16 cellular contexts compared by ENCODE assay signal in genomic region chr15:78060232-78060631, GRCh38. TPM values are rescaled to one million over a fixed set of nuclear protein-coding genes. Genes with fewer than 3 reads are reported as not detected.
DNase-seq lines count a peak whose midpoint lies in the region; ATAC-seq and TF ChIP-seq lines count a peak whose summit lies in the region.
"Had no signal": no experiment of that assay in that cellular context is flagged by ENCODE, and none has a peak within 500 bp of the region (broad histone marks: within the 10 kb centered on the region; RNA-seq: fewer than 3 reads in every experiment).

No MANE protein-coding gene starts in this region.

- intact Hi-C loops in CD4-positive, alpha-beta T cell (cut with DNase I, micrococcal nuclease): no loop called here
- intact Hi-C loops in naive thymus-derived CD4-positive, alpha-beta T cell (cut with micrococcal nuclease): no loop called here
- intact Hi-C loops in left ventricle myocardium superior (cut with micrococcal nuclease): no loop called here

- H3K27me3 Mint-ChIP-seq in CD4-positive, alpha-beta T cell: no peaks in the 10 kb centered on the region
- H3K27me3 Mint-ChIP-seq in activated T-cell treated with anti-CD3 and anti-CD28 coated beads, Interleukin-2, amount 50 U/mL, for 72 hours (ENCODE audit: low read depth): no peaks in the 10 kb centered on the region
- no peaks in the 10 kb centered on the region for H3K27me3 Mint-ChIP-seq in naive thymus-derived CD4-positive, alpha-beta T cell

- H3K36me3 Mint-ChIP-seq in CD4-positive, alpha-beta T cell (ENCODE audit: low read depth): no peaks in the 10 kb centered on the region
- no peaks in the 10 kb centered on the region for H3K36me3 Mint-ChIP-seq in activated T-cell treated with anti-CD3 and anti-CD28 coated beads, Interleukin-2, amount 50 U/mL, for 72 hours (ENCODE audit: insufficient read depth in 2 of 2)
- H3K36me3 Mint-ChIP-seq in naive thymus-derived CD4-positive, alpha-beta T cell: peaks cover 0 to 3% (median 0%) of the 10 kb centered on the region in 5 donors

- ATAC-seq in CD4-positive, alpha-beta T cell (ENCODE audit: poor library complexity): no peak
- ATAC-seq in activated T-cell treated with anti-CD3 and anti-CD28 coated beads, Interleukin-2, amount 50 U/mL, for 72 hours (replicated peaks in 1 of 2): peak; percentile 59 to 71
- ATAC-seq in naive thymus-derived CD4-positive, alpha-beta T cell: no peak
- ATAC-seq in left ventricle myocardium superior (no peak), HG03045 (IDR thresholded peaks at IDR 0.05; ENCODE audit: unreplicated experiment) (no peak)

- peak overlapping the region; percentile 65 for H3K4me3 Mint-ChIP-seq in CD4-positive, alpha-beta T cell
- H3K4me3 Mint-ChIP-seq in activated T-cell treated with anti-CD3 and anti-CD28 coated beads, Interleukin-2, amount 50 U/mL, for 72 hours: peak overlapping the region; percentile 7 to 37
- peak overlapping the region in 6 of 10 donors; percentile 7 to 69 (median 16) for H3K4me3 Mint-ChIP-seq in naive thymus-derived CD4-positive, alpha-beta T cell

- TF ChIP-seq CTCF in 22Rv1 (IDR thresholded peaks at IDR 0.05): no peak
- TF ChIP-seq CTCF in CD4-positive, alpha-beta T cell (IDR thresholded peaks at IDR 0.05): no peak

- peaks cover 60 to 80% of the 10 kb centered on the region in 2 donors for H3K4me1 ChIP-seq in naive thymus-derived CD4-positive, alpha-beta T cell (ENCODE audit: control insufficient read depth in 2 of 2, insufficient read depth in 2 of 2, low read length in 2 of 2)

- no peaks in the 10 kb centered on the region for H3K9me3 ChIP-seq in CD4-positive, alpha-beta T cell (ENCODE audit: control insufficient read depth, low read length)
- H3K9me3 ChIP-seq in naive thymus-derived CD4-positive, alpha-beta T cell (ENCODE audit: control insufficient read depth in 2 of 3, low read length in 3 of 3): no peaks in the 10 kb centered on the region

- no peaks in the 10 kb centered on the region for H3K27me3 ChIP-seq in CD4-positive, alpha-beta T cell (ENCODE audit: control insufficient read depth, insufficient read depth, low read length)
- H3K27me3 ChIP-seq in naive thymus-derived CD4-positive, alpha-beta T cell (ENCODE audit: control insufficient read depth in 2 of 2, insufficient read depth in 2 of 2, low read length in 2 of 2): no peaks in the 10 kb centered on the region

- H3K9me3 Mint-ChIP-seq in CD4-positive, alpha-beta T cell: no peaks in the 10 kb centered on the region
- no peaks in the 10 kb centered on the region for H3K9me3 Mint-ChIP-seq in activated T-cell treated with anti-CD3 and anti-CD28 coated beads, Interleukin-2, amount 50 U/mL, for 72 hours
- no peaks in the 10 kb centered on the region for H3K9me3 Mint-ChIP-seq in naive thymus-derived CD4-positive, alpha-beta T cell

- peak overlapping the region; percentile 84 for H3K27ac Mint-ChIP-seq in CD4-positive, alpha-beta T cell
- peak overlapping the region; percentile 46 for H3K27ac Mint-ChIP-seq in activated T-cell treated with anti-CD3 and anti-CD28 coated beads, Interleukin-2, amount 50 U/mL, for 72 hours
- peak overlapping the region in 8 of 9 donors; percentile 13 to 93 (median 84) for H3K27ac Mint-ChIP-seq in naive thymus-derived CD4-positive, alpha-beta T cell

- H3K4me3 ChIP-seq in naive thymus-derived CD4-positive, alpha-beta T cell (ENCODE audit: low read length): no peak overlapping the region

- H3K27ac ChIP-seq in 22Rv1: peak overlapping the region; percentile 41
- H3K27ac ChIP-seq in CD4-positive, alpha-beta T cell (ENCODE audit: low read depth, low read length): no peak overlapping the region
- no peak overlapping the region for H3K27ac ChIP-seq in naive thymus-derived CD4-positive, alpha-beta T cell (ENCODE audit: low read depth, low read length)

- H3K36me3 ChIP-seq in naive thymus-derived CD4-positive, alpha-beta T cell (ENCODE audit: control insufficient read depth in 2 of 3, insufficient read depth in 3 of 3, low read length in 3 of 3): no peaks in the 10 kb centered on the region

- POLR2A ChIA-PET in CD4-positive, alpha-beta T cell (lab: Charles Lee): interaction anchor here (0.7 to 14.1 kb wide), 7 partner anchors 9 to 26 kb away, joined by 3 to 304 read pairs (median 10); partner anchors contain the start of gene TBC1D2B
- POLR2A ChIA-PET in naive thymus-derived CD4-positive, alpha-beta T cell (lab: Charles Lee): interaction anchor here (0.6 to 18.1 kb wide), 4 partner anchors 8 to 53 kb away, joined by 3 to 292 read pairs (median 14); partner anchors contain the start of gene TBC1D2B
- POLR2A ChIA-PET in HEK293T (lab: Yijun Ruan, JAX): no interaction called here

- H3K4me1 Mint-ChIP-seq in CD4-positive, alpha-beta T cell (ENCODE audit: low read depth): peaks cover 53% of the 10 kb centered on the region
- peaks cover 60% of the 10 kb centered on the region for H3K4me1 Mint-ChIP-seq in activated T-cell treated with anti-CD3 and anti-CD28 coated beads, Interleukin-2, amount 50 U/mL, for 72 hours (ENCODE audit: low read depth)
- peaks cover 49 to 63% (median 53%) of the 10 kb centered on the region in 7 donors for H3K4me1 Mint-ChIP-seq in naive thymus-derived CD4-positive, alpha-beta T cell

- peak in 1 of 10 experiments; percentile 16 for DNase-seq in CD4-positive, alpha-beta T cell
- peak in 1 of 2 donors; percentile 55 for DNase-seq in activated T-cell treated with anti-CD3 and anti-CD28 coated beads, Interleukin-2, amount 50 U/mL, for 72 hours
- DNase-seq in naive thymus-derived CD4-positive, alpha-beta T cell: no peak
- DNase-seq in left ventricle myocardium superior (no peak), C1 segment of cervical spinal cord (lab: John Stamatoyannopoulos, UW) (no peak), HEK293T (ENCODE audit: extremely low spot score) (no peak)
- DNase-seq: activated CD8-positive, alpha-beta memory T cell treated with anti-CD3 and anti-CD28 coated beads, Interleukin-2, amount 50 U/mL, for 48 hours; erythroblast; hippocampal formation; NCI-H1436; NCI-H510A treated with DMSO at 0.1 percent for 48 hours had no signal

- CTCF ChIA-PET in CD4-positive, alpha-beta T cell (lab: Charles Lee): interaction anchor here (0.7 to 1.2 kb wide), 2 partner anchors 8 to 60 kb away, joined by 3 read pairs; no protein-coding TSS in a partner anchor
- CTCF ChIA-PET in naive thymus-derived CD4-positive, alpha-beta T cell (lab: Charles Lee): interaction anchor here (1.8 kb wide), 1 partner anchor 10 kb away, joined by 4 read pairs; no protein-coding TSS in a partner anchor
- CTCF ChIA-PET in HEK293T (lab: Yijun Ruan, JAX): interaction anchor here (0.6 kb wide), 1 partner anchor 485 kb away, joined by 3 read pairs; no protein-coding TSS in a partner anchor

TF ChIP-seq in HEK293T, 16 proteins besides CTCF, POLR2A, EP300 and RAD21:
- TF ChIP-seq L3MBTL2 (conservative IDR thresholded peaks at IDR 0.05) (no peak), ELF4 (IDR thresholded peaks at IDR 0.05) (no peak), CTBP1 (IDR thresholded peaks at IDR 0.05; ENCODE audit: borderline replicate concordance) (no peak), FOXK2 (IDR thresholded peaks at IDR 0.05) (no peak), ARNT (IDR thresholded peaks at IDR 0.05) (no peak), FOXM1 (IDR thresholded peaks at IDR 0.05; ENCODE audit: borderline replicate concordance) (no peak)

RNA-seq across cellular contexts. Expression of gene TBC1D2B, which starts 17.3 kb away (rescaled TPM):
- total RNA-seq in CD4-positive, alpha-beta T cell: 10 to 100 TPM; 89.3 to 97.6 TPM
- 10 to 100 TPM; 67.8 to 75.0 TPM for total RNA-seq in activated T-cell treated with anti-CD3 and anti-CD28 coated beads, Interleukin-2, amount 50 U/mL, for 72 hours
- total RNA-seq in naive thymus-derived CD4-positive, alpha-beta T cell: 100 to 1,000 TPM in 2 of 5 experiments, 10 to 100 TPM in 3; 69.7 to 119 (median 86.1) TPM
- 10 to 100 TPM in 1 of 2 donors, 1 to 10 TPM in 1; 7.4 to 14.5 TPM for polyA plus RNA-seq in naive thymus-derived CD4-positive, alpha-beta T cell
- 11.9 TPM for total RNA-seq in left ventricle myocardium superior

RNA-seq across cellular contexts. Expression of gene SH2D7, which starts 32.1 kb away (rescaled TPM):
- not detected for total RNA-seq in CD4-positive, alpha-beta T cell
- not detected for total RNA-seq in activated T-cell treated with anti-CD3 and anti-CD28 coated beads, Interleukin-2, amount 50 U/mL, for 72 hours
- total RNA-seq in naive thymus-derived CD4-positive, alpha-beta T cell: not detected
- polyA plus RNA-seq in naive thymus-derived CD4-positive, alpha-beta T cell: not detected
- total RNA-seq in left ventricle myocardium superior: not detected
- total RNA-seq: lung microvascular endothelial cell, osteoblast, RPMI7951 had no signal

Comparison
In these comparisons a context has a peak if more than half of its experiments do, and no peak if none do; other contexts are left out.
1. ATAC-seq: peak in activated T-cell treated with anti-CD3 and anti-CD28 coated beads, Interleukin-2, amount 50 U/mL, for 72 hours (2 of 2); none in CD4-positive, alpha-beta T cell (single experiment), naive thymus-derived CD4-positive, alpha-beta T cell (single experiment), left ventricle myocardium superior (single experiment) and HG03045 (single experiment).
2. Peak in every context shown above with its lines, with median percentiles within 50 percentile points of each other: H3K27ac Mint-ChIP-seq and H3K4me3 Mint-ChIP-seq.